In the genomic region with DNA sequence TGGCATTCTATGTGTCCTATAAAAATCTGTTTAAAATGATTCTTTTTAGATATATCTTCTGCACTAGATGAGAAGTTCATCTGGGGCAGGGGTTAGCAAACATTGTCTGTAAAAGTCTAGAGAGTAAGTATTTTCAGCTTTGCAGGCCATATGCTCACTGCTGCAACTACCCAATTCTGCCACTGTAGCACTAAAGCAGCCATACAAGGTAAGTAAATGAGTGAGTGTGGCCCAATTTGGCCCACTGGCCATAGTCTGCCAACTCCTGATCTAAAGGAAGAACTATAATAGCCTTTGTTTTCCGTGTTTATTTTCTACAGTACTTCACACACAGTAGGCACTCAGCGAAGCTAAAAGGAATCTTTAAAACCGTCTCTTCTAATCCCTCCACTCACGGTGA, we compare ENCODE assay signal across 18 cellular contexts. TPM values are rescaled to one million over a fixed set of nuclear protein-coding genes. Genes with fewer than 3 reads are reported as not detected.
DNase-seq lines count a peak whose midpoint lies in the region; ATAC-seq and TF ChIP-seq lines count a peak whose summit lies in the region.
"Had no signal": no experiment of that assay in that cellular context is flagged by ENCODE, and none has a peak within 500 bp of the region (broad histone marks: within the 10 kb centered on the region; RNA-seq: fewer than 3 reads in every experiment).

No MANE protein-coding gene starts in this region.

- peaks cover 13% of the 10 kb centered on the region for H3K36me3 Mint-ChIP-seq in osteocyte (ENCODE audit: unreplicated experiment)

- no peaks in the 10 kb centered on the region for H3K27me3 Mint-ChIP-seq in osteocyte (ENCODE audit: unreplicated experiment)
- H3K27me3 Mint-ChIP-seq: CD4-positive, alpha-beta T cell had no signal

- in situ Hi-C loops in astrocyte of the cerebellum (cut with HindIII; ENCODE audit: low sequenced_read_pairs): no loop called here

- no peak overlapping the region for H3K4me3 Mint-ChIP-seq in osteocyte (ENCODE audit: unreplicated experiment)
- H3K4me3 Mint-ChIP-seq: CD4-positive, alpha-beta T cell had no signal

- no peaks in the 10 kb centered on the region for H3K9me3 Mint-ChIP-seq in osteocyte (ENCODE audit: unreplicated experiment)
- H3K9me3 Mint-ChIP-seq: CD4-positive, alpha-beta T cell had no signal

- ATAC-seq in HG03097 (IDR thresholded peaks at IDR 0.05; ENCODE audit: low FRiP score, unreplicated experiment): no peak
- ATAC-seq: HCT116, Panc1 had no signal

- peaks cover 65% of the 10 kb centered on the region for H3K4me1 Mint-ChIP-seq in osteocyte (ENCODE audit: unreplicated experiment)

- peak overlapping the region; percentile 3 for H3K27ac Mint-ChIP-seq in osteocyte (ENCODE audit: unreplicated experiment)
- H3K27ac Mint-ChIP-seq: CD4-positive, alpha-beta T cell had no signal

- H3K4me3 ChIP-seq in GM12865 (ENCODE audit: low read depth, low read length): no peak overlapping the region
- H3K4me3 ChIP-seq in astrocyte of the cerebellum (ENCODE audit: low read depth, low read length): no peak overlapping the region
- H3K4me3 ChIP-seq in epithelial cell of esophagus (ENCODE audit: low read length): no peak overlapping the region
- H3K4me3 ChIP-seq: BLaER1 treated with 17β-estradiol and CSF1 and Interleukin-3, amounts not matched to agents 10 nM and 100 nM; GM12878; SK-N-MC had no signal

- TF ChIP-seq CTCF in GM12865 (IDR thresholded peaks at IDR 0.05; ENCODE audit: insufficient read depth, low read depth, low read length, missing control alignments) (peak; percentile 2), astrocyte of the cerebellum (IDR thresholded peaks at IDR 0.05; ENCODE audit: low read depth, low read length, missing control alignments) (peak; percentile 16), epithelial cell of esophagus (IDR thresholded peaks at IDR 0.05; ENCODE audit: insufficient read depth, low read depth, low read length, missing control alignments) (peak; percentile 7), osteocyte (IDR thresholded peaks at IDR 0.05) (no peak)

- DNase-seq in GM12865 (ENCODE audit: low read depth): no peak
- no peak for DNase-seq in astrocyte of the cerebellum (ENCODE audit: low read depth)
- DNase-seq in epithelial cell of esophagus (ENCODE audit: low read depth): no peak
- no peak for DNase-seq in osteocyte (ENCODE audit: extremely low spot score, unreplicated experiment)
- DNase-seq in GM19240 (ENCODE audit: insufficient read length, low spot score): no peak
- DNase-seq in stimulated activated CD4-positive, alpha-beta T cell treated with anti-CD3 and anti-CD28 coated beads, Interleukin-2, amount 100 ng/mL, for 24 hours: no peak
- DNase-seq in SHP77 treated with DMSO at 0.1 percent for 48 hours (lab: John Stamatoyannopoulos, UW): no peak
- DNase-seq: NCI-H187, NCI-H226, NCI-H510A, SIG-M5 had no signal

RNA-seq across cellular contexts. Expression of gene DLG1, which starts 42.3 kb away (rescaled TPM):
- 168 and 171 TPM in 2 replicates for total RNA-seq in osteocyte
